ENCODE assay signal across 1 cellular context in genomic region chr15:40150163-40150925, GRCh38.
TF ChIP-seq lines count a peak whose summit lies in the region.

No MANE protein-coding gene starts in this region.

TF ChIP-seq in IMR-90, 13 proteins besides CTCF, POLR2A, EP300 and RAD21:
- TF ChIP-seq NFE2L2 (IDR thresholded peaks at IDR 0.05; ENCODE audit: low read depth, low read length) (no peak), MXI1 (IDR thresholded peaks at IDR 0.05; ENCODE audit: borderline replicate concordance, low read depth, low read length) (no peak)
